Comparison of ENCODE assay signal across 16 cellular contexts in genomic region chr5:137959488-137959887, GRCh38.
"Had no signal": no experiment of that assay in that cellular context is flagged by ENCODE, and none has a peak within 500 bp of the region (broad histone marks: within the 10 kb centered on the region; RNA-seq: fewer than 3 reads in every experiment).

No MANE protein-coding gene starts in this region.

- ATAC-seq: foreskin keratinocyte; left colon; stimulated activated naive CD8-positive, alpha-beta T cell treated with anti-CD3 and anti-CD28 coated beads, Interleukin-15, Interleukin-2, amounts not matched to agents 100 U/mL and 50 U/mL, for 24 hours had no signal

- DNase-seq: colonic mucosa; dermis blood vessel endothelial cell; endodermal cell; erythroblast; foreskin keratinocyte; hippocampal formation; left colon; mammary epithelial cell; midbrain; stimulated activated CD4-positive, alpha-beta T cell treated with anti-CD3 and anti-CD28 coated beads, Interleukin-2, amount 100 ng/mL, for 48 hours; stimulated activated naive CD8-positive, alpha-beta T cell treated with anti-CD3 and anti-CD28 coated beads, Interleukin-15, Interleukin-2, amounts not matched to agents 100 U/mL and 50 U/mL, for 24 hours; tibial artery; upper lobe of left lung; uterus had no signal

- H3K4me3 Mint-ChIP-seq: endodermal cell had no signal

- H3K4me1 ChIP-seq: colonic mucosa, foreskin keratinocyte, uterus had no signal

- H3K4me3 ChIP-seq: colonic mucosa, smooth muscle cell, tibial artery, upper lobe of left lung, uterus had no signal

- H3K27me3 ChIP-seq: colonic mucosa, foreskin keratinocyte, neutrophil, tibial artery, upper lobe of left lung, uterus had no signal

- H3K36me3 ChIP-seq: colonic mucosa, uterus had no signal

- H3K27ac Mint-ChIP-seq: endodermal cell had no signal

- H3K9me3 ChIP-seq: colonic mucosa, neutrophil, tibial artery, upper lobe of left lung, uterus had no signal

- H3K4me1 Mint-ChIP-seq: endodermal cell had no signal

- H3K27ac ChIP-seq: colonic mucosa, foreskin keratinocyte, neutrophil, tibial artery, upper lobe of left lung, uterus had no signal
